ENCODE assay signal across 18 cellular contexts in the genomic region with DNA sequence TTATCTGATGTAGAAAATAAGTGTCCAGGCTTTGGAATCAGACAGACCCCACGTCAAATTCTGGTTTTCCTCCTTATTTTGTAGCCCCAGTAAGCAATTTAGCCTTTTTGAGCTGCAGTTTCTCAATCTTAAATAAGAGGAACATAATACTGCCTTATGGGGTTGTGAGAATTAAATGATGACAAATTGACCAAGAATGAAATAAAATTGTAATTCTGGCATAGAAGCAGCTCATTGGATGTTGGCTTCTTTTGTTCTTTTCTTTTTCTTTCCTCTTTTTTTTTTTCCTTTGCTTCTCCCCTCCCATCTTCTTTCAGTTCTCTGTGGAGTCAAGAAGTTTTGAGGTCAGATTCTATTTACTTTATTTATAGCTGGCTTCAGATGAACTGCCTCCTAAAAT.
A peak's percentile ranks its signal among the peaks of the same experiment; 100 is the strongest.
DNase-seq lines count a peak whose midpoint lies in the region; ATAC-seq and TF ChIP-seq lines count a peak whose summit lies in the region.
"Had no signal": no experiment of that assay in that cellular context is flagged by ENCODE, and none has a peak within 500 bp of the region (broad histone marks: within the 10 kb centered on the region; RNA-seq: fewer than 3 reads in every experiment).

No MANE protein-coding gene starts in this region.

- intact Hi-C loops in CD8-positive, alpha-beta T cell (cut with DNase I, micrococcal nuclease) = loop anchor here in 1 of 2 experiments (2.0 kb wide), 2 partner anchors 44 to 80 kb away; partner anchors contain the start of gene CACHD1
- intact Hi-C loops in activated T-helper 2 cell treated with anti-CD3 and anti-CD28 coated beads, Interferon-gamma antibody, Interleukin-2, Interleukin-4, amounts not matched to agents 10 μg/mL and 5 μg/mL and 100 μg/mL, durations not matched to agents 14 hours and 24 hours and 36 hours (cut with micrococcal nuclease) = loop anchor here (5.0 kb wide), 1 partner anchor 79 kb away; the partner anchor contains the start of gene CACHD1

- H3K4me3 Mint-ChIP-seq in activated T-cell treated with anti-CD3 and anti-CD28 coated beads, Interleukin-2, amount 50 U/mL, for 24 hours = no peak overlapping the region
- no peak overlapping the region for H3K4me3 Mint-ChIP-seq in activated T-cell treated with anti-CD3 and anti-CD28 coated beads, Interleukin-2, amount 50 U/mL, for 4 hours
- peak overlapping the region; percentile 44 for H3K4me3 Mint-ChIP-seq in CD8-positive, alpha-beta T cell
- peak overlapping the region; percentile 16 for H3K4me3 Mint-ChIP-seq in nephron progenitor cell
- no peak overlapping the region for H3K4me3 Mint-ChIP-seq in activated T-helper 2 cell treated with anti-CD3 and anti-CD28 coated beads, Interferon-gamma antibody, Interleukin-2, Interleukin-4, amounts not matched to agents 10 μg/mL and 5 μg/mL and 100 μg/mL, durations not matched to agents 14 hours and 24 hours and 36 hours (ENCODE audit: low read depth)

- H3K9me3 ChIP-seq in CD8-positive, alpha-beta T cell (ENCODE audit: low read length) = no peaks in the 10 kb centered on the region
- no peaks in the 10 kb centered on the region for H3K9me3 ChIP-seq in adipocyte (ENCODE audit: control insufficient read depth, low read length)
- H3K9me3 ChIP-seq: A549 had no signal

- H3K36me3 ChIP-seq in CD8-positive, alpha-beta T cell (ENCODE audit: insufficient read depth, low read length) = no peaks in the 10 kb centered on the region
- no peaks in the 10 kb centered on the region for H3K36me3 ChIP-seq in adipocyte (ENCODE audit: control insufficient read depth, insufficient read depth, low read length, severe bottlenecking)

- ATAC-seq in activated T-cell treated with anti-CD3 and anti-CD28 coated beads, Interleukin-2, amount 50 U/mL, for 4 hours = no peak
- ATAC-seq in CD8-positive, alpha-beta T cell = no peak
- ATAC-seq: A549, HepG2 had no signal

- DNase-seq in activated T-cell treated with anti-CD3 and anti-CD28 coated beads, Interleukin-2, amount 50 U/mL, for 24 hours = no peak
- no peak for DNase-seq in activated T-cell treated with anti-CD3 and anti-CD28 coated beads, Interleukin-2, amount 50 U/mL, for 4 hours
- DNase-seq in CD8-positive, alpha-beta T cell = no peak
- peak; percentile 63 for DNase-seq in adipocyte (ENCODE audit: low read depth)
- DNase-seq in nephron progenitor cell = no peak
- no peak for DNase-seq in AG08396 (ENCODE audit: low spot score)
- DNase-seq in NOMO-1 treated with dmso at 0.1 percent for 144 hours (lab: John Stamatoyannopoulos, UW; ENCODE audit: unreplicated experiment) = no peak
- no peak for DNase-seq in activated T-helper 2 cell treated with anti-CD3 and anti-CD28 coated beads, Interferon-gamma antibody, Interleukin-2, Interleukin-4, amounts not matched to agents 10 μg/mL and 5 μg/mL and 100 μg/mL, durations not matched to agents 14 hours and 24 hours and 36 hours (ENCODE audit: low spot score)
- DNase-seq: AML-193, GDM1, MM.1S, NCI-H510A, NCI-H82, SHP77 treated with DMSO at 0.1 percent for 48 hours had no signal

- no peaks in the 10 kb centered on the region for H3K27me3 ChIP-seq in CD8-positive, alpha-beta T cell (ENCODE audit: insufficient read depth, low read length)
- no peaks in the 10 kb centered on the region for H3K27me3 ChIP-seq in adipocyte (replicated peaks; ENCODE audit: control insufficient read depth, insufficient read depth, low read length)

- peaks cover 43% of the 10 kb centered on the region for H3K4me1 Mint-ChIP-seq in activated T-cell treated with anti-CD3 and anti-CD28 coated beads, Interleukin-2, amount 50 U/mL, for 24 hours (ENCODE audit: low read depth)
- peaks cover 20% of the 10 kb centered on the region for H3K4me1 Mint-ChIP-seq in activated T-cell treated with anti-CD3 and anti-CD28 coated beads, Interleukin-2, amount 50 U/mL, for 4 hours (ENCODE audit: low read depth)
- peaks cover 49% of the 10 kb centered on the region for H3K4me1 Mint-ChIP-seq in CD8-positive, alpha-beta T cell (ENCODE audit: low read depth)
- peaks cover 53% of the 10 kb centered on the region for H3K4me1 Mint-ChIP-seq in nephron progenitor cell
- peaks cover 20% of the 10 kb centered on the region for H3K4me1 Mint-ChIP-seq in activated T-helper 2 cell treated with anti-CD3 and anti-CD28 coated beads, Interferon-gamma antibody, Interleukin-2, Interleukin-4, amounts not matched to agents 10 μg/mL and 5 μg/mL and 100 μg/mL, durations not matched to agents 14 hours and 24 hours and 36 hours (ENCODE audit: low read depth)

- H3K4me1 ChIP-seq in CD8-positive, alpha-beta T cell (ENCODE audit: insufficient read depth, low read length) = peaks cover 26% of the 10 kb centered on the region
- peaks cover 23% of the 10 kb centered on the region for H3K4me1 ChIP-seq in adipocyte (ENCODE audit: control insufficient read depth, insufficient read depth, low read length)

- no peak overlapping the region for H3K9ac ChIP-seq in adipocyte (ENCODE audit: low read length)
- H3K9ac ChIP-seq: KMS-11 had no signal

- H3K27ac Mint-ChIP-seq in activated T-cell treated with anti-CD3 and anti-CD28 coated beads, Interleukin-2, amount 50 U/mL, for 24 hours = peak overlapping the region; percentile 47
- H3K27ac Mint-ChIP-seq in CD8-positive, alpha-beta T cell = peak overlapping the region; percentile 58
- peak overlapping the region; percentile 86 for H3K27ac Mint-ChIP-seq in nephron progenitor cell
- H3K27ac Mint-ChIP-seq in activated T-helper 2 cell treated with anti-CD3 and anti-CD28 coated beads, Interferon-gamma antibody, Interleukin-2, Interleukin-4, amounts not matched to agents 10 μg/mL and 5 μg/mL and 100 μg/mL, durations not matched to agents 14 hours and 24 hours and 36 hours = no peak overlapping the region

- H3K27me3 Mint-ChIP-seq in activated T-cell treated with anti-CD3 and anti-CD28 coated beads, Interleukin-2, amount 50 U/mL, for 24 hours = peaks cover 3% of the 10 kb centered on the region
- H3K27me3 Mint-ChIP-seq in activated T-cell treated with anti-CD3 and anti-CD28 coated beads, Interleukin-2, amount 50 U/mL, for 4 hours (ENCODE audit: low read depth) = peaks cover 4% of the 10 kb centered on the region
- no peaks in the 10 kb centered on the region for H3K27me3 Mint-ChIP-seq in CD8-positive, alpha-beta T cell (ENCODE audit: low read depth)
- H3K27me3 Mint-ChIP-seq in nephron progenitor cell (ENCODE audit: low read depth, poor library complexity) = no peaks in the 10 kb centered on the region
- H3K27me3 Mint-ChIP-seq in activated T-helper 2 cell treated with anti-CD3 and anti-CD28 coated beads, Interferon-gamma antibody, Interleukin-2, Interleukin-4, amounts not matched to agents 10 μg/mL and 5 μg/mL and 100 μg/mL, durations not matched to agents 14 hours and 24 hours and 36 hours (ENCODE audit: low read depth) = peaks cover 14% of the 10 kb centered on the region

- CTCF ChIA-PET in CD8-positive, alpha-beta T cell (lab: Charles Lee) = interaction anchor here (0.8 kb wide), 1 partner anchor 32 kb away, joined by 4 read pairs; no protein-coding TSS in a partner anchor

- H3K36me3 Mint-ChIP-seq in activated T-cell treated with anti-CD3 and anti-CD28 coated beads, Interleukin-2, amount 50 U/mL, for 24 hours (ENCODE audit: low read depth) = no peaks in the 10 kb centered on the region
- no peaks in the 10 kb centered on the region for H3K36me3 Mint-ChIP-seq in activated T-cell treated with anti-CD3 and anti-CD28 coated beads, Interleukin-2, amount 50 U/mL, for 4 hours (ENCODE audit: insufficient read depth)
- H3K36me3 Mint-ChIP-seq in CD8-positive, alpha-beta T cell = no peaks in the 10 kb centered on the region
- H3K36me3 Mint-ChIP-seq in nephron progenitor cell (ENCODE audit: low read depth) = peaks cover 44% of the 10 kb centered on the region
- no peaks in the 10 kb centered on the region for H3K36me3 Mint-ChIP-seq in activated T-helper 2 cell treated with anti-CD3 and anti-CD28 coated beads, Interferon-gamma antibody, Interleukin-2, Interleukin-4, amounts not matched to agents 10 μg/mL and 5 μg/mL and 100 μg/mL, durations not matched to agents 14 hours and 24 hours and 36 hours (ENCODE audit: low read depth)
- H3K36me3 Mint-ChIP-seq: CD4-positive, alpha-beta memory T cell had no signal

- POLR2A ChIA-PET in CD8-positive, alpha-beta T cell (lab: Charles Lee) = no interaction called here

- no peaks in the 10 kb centered on the region for H3K9me3 Mint-ChIP-seq in activated T-cell treated with anti-CD3 and anti-CD28 coated beads, Interleukin-2, amount 50 U/mL, for 24 hours
- no peaks in the 10 kb centered on the region for H3K9me3 Mint-ChIP-seq in activated T-cell treated with anti-CD3 and anti-CD28 coated beads, Interleukin-2, amount 50 U/mL, for 4 hours
- H3K9me3 Mint-ChIP-seq in CD8-positive, alpha-beta T cell = no peaks in the 10 kb centered on the region
- no peaks in the 10 kb centered on the region for H3K9me3 Mint-ChIP-seq in nephron progenitor cell
- no peaks in the 10 kb centered on the region for H3K9me3 Mint-ChIP-seq in activated T-helper 2 cell treated with anti-CD3 and anti-CD28 coated beads, Interferon-gamma antibody, Interleukin-2, Interleukin-4, amounts not matched to agents 10 μg/mL and 5 μg/mL and 100 μg/mL, durations not matched to agents 14 hours and 24 hours and 36 hours
- H3K9me3 Mint-ChIP-seq: CD4-positive, alpha-beta memory T cell had no signal

- no peak overlapping the region for H3K27ac ChIP-seq in CD8-positive, alpha-beta T cell (ENCODE audit: low read depth, low read length)
- H3K27ac ChIP-seq: A549, KMS-11 had no signal

- no peak overlapping the region for H3K4me3 ChIP-seq in CD8-positive, alpha-beta T cell (ENCODE audit: low read depth, low read length)
- H3K4me3 ChIP-seq in adipocyte (ENCODE audit: low read length) = no peak overlapping the region
- H3K4me3 ChIP-seq: A549 had no signal

- no peak for TF ChIP-seq CTCF in CD8-positive, alpha-beta T cell (IDR thresholded peaks at IDR 0.05)
- TF ChIP-seq CTCF in nephron progenitor cell (IDR thresholded peaks at IDR 0.05) = no peak

Comparison
In these comparisons a context has a peak if more than half of its experiments do, and no peak if none do; other contexts are left out.
1. H3K4me3 Mint-ChIP-seq: peak in CD8-positive, alpha-beta T cell (single experiment) and nephron progenitor cell (single experiment); none in activated T-cell treated with anti-CD3 and anti-CD28 coated beads, Interleukin-2, amount 50 U/mL, for 24 hours (single experiment), activated T-cell treated with anti-CD3 and anti-CD28 coated beads, Interleukin-2, amount 50 U/mL, for 4 hours (single experiment) and activated T-helper 2 cell treated with anti-CD3 and anti-CD28 coated beads, Interferon-gamma antibody, Interleukin-2, Interleukin-4, amounts not matched to agents 10 μg/mL and 5 μg/mL and 100 μg/mL, durations not matched to agents 14 hours and 24 hours and 36 hours (single experiment).